In genomic region chr3:37162501-37163245, GRCh38 we compare ENCODE assay signal across 9 cellular contexts. TPM values are rescaled to one million over a fixed set of nuclear protein-coding genes. Genes with fewer than 3 reads are reported as not detected.
DNase-seq lines count a peak whose midpoint lies in the region; ATAC-seq, FAIRE-seq and TF ChIP-seq lines count a peak whose summit lies in the region.
"Had no signal": no experiment of that assay in that cellular context is flagged by ENCODE, and none has a peak within 500 bp of the region (broad histone marks: within the 10 kb centered on the region; RNA-seq: fewer than 3 reads in every experiment).

No MANE protein-coding gene starts in this region.

- H4K20me1 ChIP-seq in GM12878 (ENCODE audit: control insufficient read depth, insufficient read depth): no peaks in the 10 kb centered on the region

- H3K9ac ChIP-seq in GM12878 (ENCODE audit: control insufficient read depth, insufficient read depth, low read length): no peak overlapping the region

- no peaks in the 10 kb centered on the region; the same call in 2 of the 3 replicates for H3K9me3 ChIP-seq in GM12878 (replicated peaks; ENCODE audit: control insufficient read depth, insufficient read depth, low read length)
- no peaks in the 10 kb centered on the region for H3K9me3 ChIP-seq in small intestine (ENCODE audit: control insufficient read depth, low read depth)

- H3K4me3 ChIP-seq in GM12878 (no peak overlapping the region), small intestine (ENCODE audit: low read depth in 1 of 2, low read length in 2 of 2) (no peak overlapping the region)

- H3K36me3 ChIP-seq in GM12878 (ENCODE audit: control insufficient read depth in 2 of 2, insufficient read depth in 2 of 2, low read length in 1 of 2) (peaks cover 0 to 1% of the 10 kb centered on the region in 2 experiments; a peak in 1 of 4 replicates), small intestine (ENCODE audit: control insufficient read depth in 2 of 2, insufficient read depth in 2 of 2, low read length in 2 of 2) (peaks cover 3 to 7% of the 10 kb centered on the region in 2 donors)

- TF ChIP-seq CTCF in GM10248 (IDR thresholded peaks at IDR 0.05; ENCODE audit: control extremely low read depth, extremely low read depth, low read depth, missing control alignments) (no peak), GM12878 (IDR thresholded peaks at IDR 0.05 in 2 of 3, conservative IDR thresholded peaks at IDR 0.05 in 1 of 3; ENCODE audit: control insufficient read depth in 2 of 3, extremely low read depth in 1 of 3, insufficient read depth in 1 of 3, low read depth in 3 of 3, low read length in 3 of 3) (no peak)

- H3K27me3 ChIP-seq in GM12878 (replicated peaks in 1 of 2; ENCODE audit: control insufficient read depth in 2 of 2, insufficient read depth in 2 of 2, low read length in 1 of 2): no peaks in the 10 kb centered on the region
- no peaks in the 10 kb centered on the region for H3K27me3 ChIP-seq in small intestine (ENCODE audit: control insufficient read depth in 2 of 2, insufficient read depth in 2 of 2, low read length in 2 of 2)

- FAIRE-seq in GM12878 (lab: Jason Lieb, UNC) (no peak), small intestine (lab: Jason Lieb, UNC) (no peak)

- SMC1A ChIA-PET in GM12878 (lab: Charles Lee; ENCODE audit: uncharacterized antibody, unreplicated experiment): interaction anchor here (0.8 to 3.0 kb wide), 12 partner anchors 11 to 171 kb away, joined by 3 to 16 read pairs (median 4); no protein-coding TSS in a partner anchor

- peak; percentile 43 for DNase-seq in GM10248 (ENCODE audit: extremely low spot score)
- no peak for DNase-seq in GM12878 (ENCODE audit: low read depth, low spot score)
- no peak for DNase-seq in stimulated activated naive CD4-positive, alpha-beta T cell treated with Interleukin-2 at 50 U/mL for 16 hours (lab: John Stamatoyannopoulos, UW)
- no peak for DNase-seq in stimulated activated naive CD4-positive, alpha-beta T cell (lab: John Stamatoyannopoulos, UW)
- DNase-seq in GM03348 (ENCODE audit: low spot score): no peak
- DNase-seq in small intestine: no peak
- DNase-seq: NCI-H446 treated with DMSO at 0.1 percent for 48 hours had no signal

- in situ Hi-C loops in GM12878 (cut with MboI): no loop called here

- no peak for TF ChIP-seq EP300 in GM12878 (IDR thresholded peaks at IDR 0.05; ENCODE audit: borderline replicate concordance in 1 of 2, control insufficient read depth in 1 of 2, low read depth in 2 of 2, low read length in 2 of 2)

- ATAC-seq in GM21381 (IDR thresholded peaks at IDR 0.05; ENCODE audit: unreplicated experiment) (peak; percentile 67), HG03175 (IDR thresholded peaks at IDR 0.05; ENCODE audit: unreplicated experiment) (peak; percentile 62), GM12878 (peak; percentile 87)

- POLR2A ChIA-PET in GM10248 (lab: Yijun Ruan, JAX): interaction anchor here (0.5 to 1.1 kb wide), 3 partner anchors 10 to 134 kb away, joined by 3 to 4 read pairs (median 3); no protein-coding TSS in a partner anchor
- POLR2A ChIA-PET in GM12878 (lab: Charles Lee): interaction anchor here (1.0 to 1.4 kb wide), 3 partner anchors 8 to 15 kb away, joined by 3 to 4 read pairs (median 3); partner anchors contain the start of gene LRRFIP2

- intact Hi-C loops in GM12878 (cut with micrococcal nuclease; ENCODE audit: unreplicated experiment): no loop called here

- 17% methylated on average over 3 of the region's 3 CpGs for WGBS in GM12878 (ENCODE audit: insufficient coverage, insufficient replicate concordance, low lambda C conversion rate, missing lambda C conversion rate)
- WGBS in small intestine, 3 donors: 65 to 78% (median 73%) methylated on average over 3 of the region's 3 CpGs

- CTCF ChIA-PET in GM10248 (lab: Yijun Ruan, JAX) (interaction anchor here (0.8 to 1.8 kb wide), 7 partner anchors 11 to 85 kb away, joined by 3 to 7 read pairs (median 3); no protein-coding TSS in a partner anchor), GM12878 (lab: Yijun Ruan, JAX) (interaction anchor here (0.6 to 2.7 kb wide), 7 partner anchors 11 to 157 kb away, joined by 3 to 12 read pairs (median 4); partner anchors contain the start of gene LRRFIP2)

- H3K4me2 ChIP-seq in GM12878 (ENCODE audit: control insufficient read depth, insufficient read depth): peak overlapping the region; percentile 62

- RAD21 ChIA-PET in GM12878 (lab: Charles Lee; ENCODE audit: unreplicated experiment): interaction anchor here (0.6 to 1.0 kb wide), 3 partner anchors 18 to 102 kb away, joined by 3 read pairs; no protein-coding TSS in a partner anchor

- H2AFZ ChIP-seq in GM12878 (ENCODE audit: control insufficient read depth, low read depth, low read length): no peak overlapping the region; the same call in 1 of the 2 replicates

- BruUV-seq in GM12878 (replicated peaks; lab: Mats Ljungman, UMichigan): no TSS peak

- peaks cover 14% of the 10 kb centered on the region for H3K4me1 ChIP-seq in GM12878 (ENCODE audit: control insufficient read depth, insufficient read depth, low read length)
- peaks cover 3 to 4% of the 10 kb centered on the region in 2 donors for H3K4me1 ChIP-seq in small intestine (ENCODE audit: control insufficient read depth in 2 of 2, insufficient read depth in 1 of 2, low read depth in 1 of 2, low read length in 1 of 2)

- H3K79me2 ChIP-seq in GM12878 (ENCODE audit: control insufficient read depth, insufficient read depth, low read length): no peaks in the 10 kb centered on the region; the same call in 1 of the 2 replicates

- no peak for TF ChIP-seq POLR2A in GM12878 (IDR thresholded peaks at IDR 0.05; ENCODE audit: low read depth, low read length)

- H3K27ac ChIP-seq in GM12878 (ENCODE audit: control insufficient read depth, insufficient read depth): peak overlapping the region; percentile 61
- H3K27ac ChIP-seq in small intestine (ENCODE audit: low read depth in 1 of 2, low read length in 1 of 2): no peak overlapping the region

- no peak for TF ChIP-seq RAD21 in GM12878 (IDR thresholded peaks at IDR 0.05; ENCODE audit: insufficient read depth, low read depth, low read length)

TF ChIP-seq in GM12878, 131 proteins besides CTCF, POLR2A, EP300 and RAD21 (continues in another document):
- TF ChIP-seq, protein P1, sequence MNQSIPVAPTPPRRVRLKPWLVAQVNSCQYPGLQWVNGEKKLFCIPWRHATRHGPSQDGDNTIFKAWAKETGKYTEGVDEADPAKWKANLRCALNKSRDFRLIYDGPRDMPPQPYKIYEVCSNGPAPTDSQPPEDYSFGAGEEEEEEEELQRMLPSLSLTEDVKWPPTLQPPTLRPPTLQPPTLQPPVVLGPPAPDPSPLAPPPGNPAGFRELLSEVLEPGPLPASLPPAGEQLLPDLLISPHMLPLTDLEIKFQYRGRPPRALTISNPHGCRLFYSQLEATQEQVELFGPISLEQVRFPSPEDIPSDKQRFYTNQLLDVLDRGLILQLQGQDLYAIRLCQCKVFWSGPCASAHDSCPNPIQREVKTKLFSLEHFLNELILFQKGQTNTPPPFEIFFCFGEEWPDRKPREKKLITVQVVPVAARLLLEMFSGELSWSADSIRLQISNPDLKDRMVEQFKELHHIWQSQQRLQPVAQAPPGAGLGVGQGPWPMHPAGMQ (IDR thresholded peaks at IDR 0.05; ENCODE audit: borderline replicate concordance): no peak
- TF ChIP-seq ZBTB33 (IDR thresholded peaks at IDR 0.05) (no peak), ASH2L (IDR thresholded peaks at IDR 0.05; ENCODE audit: borderline replicate concordance, low read depth) (no peak), ZNF24 (IDR thresholded peaks at IDR 0.05) (0 out of 2 replicates have a peak, but pooled peaks have one; percentile 25), HCFC1 (IDR thresholded peaks at IDR 0.05; ENCODE audit: low read length) (no peak)
- TF ChIP-seq, protein P2, sequence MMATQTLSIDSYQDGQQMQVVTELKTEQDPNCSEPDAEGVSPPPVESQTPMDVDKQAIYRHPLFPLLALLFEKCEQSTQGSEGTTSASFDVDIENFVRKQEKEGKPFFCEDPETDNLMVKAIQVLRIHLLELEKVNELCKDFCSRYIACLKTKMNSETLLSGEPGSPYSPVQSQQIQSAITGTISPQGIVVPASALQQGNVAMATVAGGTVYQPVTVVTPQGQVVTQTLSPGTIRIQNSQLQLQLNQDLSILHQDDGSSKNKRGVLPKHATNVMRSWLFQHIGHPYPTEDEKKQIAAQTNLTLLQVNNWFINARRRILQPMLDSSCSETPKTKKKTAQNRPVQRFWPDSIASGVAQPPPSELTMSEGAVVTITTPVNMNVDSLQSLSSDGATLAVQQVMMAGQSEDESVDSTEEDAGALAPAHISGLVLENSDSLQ (IDR thresholded peaks at IDR 0.05): peak; percentile 33; the same call in 1 of the 2 replicates

RNA-seq across cellular contexts. Expression of gene LRRFIP2, which starts 11.7 kb away (rescaled TPM):
- 76.4 and 83.9 TPM in 2 replicates for total RNA-seq in GM12878 (2013; cell fraction: nucleolus; rRNA removed)
- total RNA-seq in GM12878 (2014; rRNA removed) (36.0 and 38.9 TPM in 2 replicates), GM12878 (2014; rRNA removed; fragmentation: Illumina TruSeq; extraction: Trizol) (37.8 and 39.0 TPM in 2 replicates), GM12878 (2021) (37.3 and 37.5 TPM in 2 replicates)
- polyA plus RNA-seq in GM12878 (2011; ENCODE audit: low read depth): 13.1 TPM
- polyA plus RNA-seq in GM12878 (2011; rRNA removed) (21.6 and 34.1 TPM in 2 replicates), GM12878 (2014; fragmentation: Illumina TruSeq; extraction: Trizol) (39.9 and 43.1 TPM in 2 replicates), GM12878 (2014; fragmentation: Nextera tagmentation; extraction: Ambion mirVana) (10 to 100 TPM in 1 of 2 experiments, 1 to 10 TPM in 1; 9.7 to 14.2 TPM), GM12878 (2014; rRNA removed) (33.0 and 35.7 TPM in 2 replicates), GM12878 (2016; fragmentation: Nextera tagmentation; extraction: Ambion mirVana) (10 to 100 TPM; 39.7 to 46.9 TPM), small intestine (10 to 100 TPM; 36.3 to 87.2 (median 51.1) TPM)
- 8.1 and 10.8 TPM in 2 replicates for polyA plus RNA-seq in GM12878 (2011; cell fraction: cytosol; rRNA removed)
- 21.2 and 28.4 TPM in 2 replicates for polyA plus RNA-seq in GM12878 (2011; cell fraction: nucleus; rRNA removed)
- 15.0 and 16.7 TPM in 2 replicates for polyA plus RNA-seq in GM12878 (2012)
- polyA minus RNA-seq in GM12878 (2011; rRNA and poly(A)+ RNA removed): 11.5 and 15.4 TPM in 2 replicates
- polyA minus RNA-seq in GM12878 (2011; cell fraction: cytosol; rRNA and poly(A)+ RNA removed): 9.7 and 10.0 TPM in 2 replicates
- polyA minus RNA-seq in GM12878 (2011; cell fraction: nucleus; rRNA and poly(A)+ RNA removed): 27.3 and 58.8 TPM in 2 replicates
